ENCODE assay signal across 21 cellular contexts in the genomic region with DNA sequence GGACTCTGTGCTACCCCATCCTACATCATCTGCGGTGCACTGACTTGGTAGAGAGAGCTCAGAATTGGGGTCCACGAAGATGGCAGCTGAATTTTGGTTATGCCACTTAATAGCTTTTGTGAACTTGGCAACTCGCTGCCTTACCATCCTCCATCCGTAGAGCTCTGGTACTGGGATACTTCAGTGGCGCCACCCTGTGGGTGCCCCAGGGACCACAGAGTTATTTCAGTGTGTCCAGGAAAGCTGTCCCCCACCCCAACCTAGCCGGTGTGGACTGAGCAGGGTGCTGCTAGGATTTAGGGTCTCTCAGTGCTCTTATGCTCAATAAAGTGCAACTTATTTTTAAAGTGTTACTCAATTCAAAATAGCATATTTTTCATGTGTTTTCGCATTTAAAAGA. TPM values are rescaled to one million over a fixed set of nuclear protein-coding genes. Genes with fewer than 3 reads are reported as not detected.
DNase-seq lines count a peak whose midpoint lies in the region; ATAC-seq and TF ChIP-seq lines count a peak whose summit lies in the region.
"Had no signal": no experiment of that assay in that cellular context is flagged by ENCODE, and none has a peak within 500 bp of the region (broad histone marks: within the 10 kb centered on the region; RNA-seq: fewer than 3 reads in every experiment).

No MANE protein-coding gene starts in this region.

- no peak overlapping the region for H3K4me3 ChIP-seq in WERI-Rb-1 (ENCODE audit: low read depth, low read length)
- H3K4me3 ChIP-seq in naive thymus-derived CD4-positive, alpha-beta T cell (ENCODE audit: low read length) = no peak overlapping the region
- H3K4me3 ChIP-seq in ascending aorta = no peak overlapping the region

- H4K5ac ChIP-seq in H9 (ENCODE audit: insufficient read length, low read depth, low read length) = no peak overlapping the region

- H3T11ph ChIP-seq in H9 (ENCODE audit: low read length) = no peak overlapping the region

- H3K23me2 ChIP-seq in H9 (ENCODE audit: insufficient read length, low read depth, low read length, poor library complexity, severe bottlenecking) = no peaks in the 10 kb centered on the region

- H4K20me1 ChIP-seq in H9 (ENCODE audit: control insufficient read depth, insufficient read depth, insufficient read length) = no peaks in the 10 kb centered on the region

- H2BK5ac ChIP-seq in H9 (ENCODE audit: insufficient read length, low read length) = no peak overlapping the region

- no peak overlapping the region for H2BK12ac ChIP-seq in H9 (ENCODE audit: insufficient read length, low read depth, low read length)

- ATAC-seq in naive thymus-derived CD4-positive, alpha-beta T cell = no peak
- ATAC-seq: left colon, Right ventricle myocardium inferior had no signal

- no peaks in the 10 kb centered on the region for H3K79me1 ChIP-seq in H9 (ENCODE audit: insufficient read depth, low read depth, low read length, poor library complexity, severe bottlenecking)

- no peak overlapping the region for H2AFZ ChIP-seq in H9 (ENCODE audit: low read length)

- 0 out of 4 replicates have a peak, but pooled peaks cover 0 to 2% of the 10 kb centered on the region in 2 experiments for H3K4me1 Mint-ChIP-seq in H9
- peaks cover 20 to 40% (median 36%) of the 10 kb centered on the region in 7 donors for H3K4me1 Mint-ChIP-seq in naive thymus-derived CD4-positive, alpha-beta T cell
- H3K4me1 Mint-ChIP-seq in activated T-helper 2 cell treated with anti-CD3 and anti-CD28 coated beads, Interferon-gamma antibody, Interleukin-2, Interleukin-4, amounts not matched to agents 10 μg/mL and 5 μg/mL and 100 μg/mL, durations not matched to agents 14 hours and 24 hours and 36 hours (ENCODE audit: low read depth) = peaks cover 16% of the 10 kb centered on the region

- no peaks in the 10 kb centered on the region; a peak in 1 of 5 replicates for H3K9me3 Mint-ChIP-seq in H9
- H3K9me3 Mint-ChIP-seq in naive thymus-derived CD4-positive, alpha-beta T cell = no peaks in the 10 kb centered on the region
- H3K9me3 Mint-ChIP-seq in activated T-helper 2 cell treated with anti-CD3 and anti-CD28 coated beads, Interferon-gamma antibody, Interleukin-2, Interleukin-4, amounts not matched to agents 10 μg/mL and 5 μg/mL and 100 μg/mL, durations not matched to agents 14 hours and 24 hours and 36 hours = no peaks in the 10 kb centered on the region
- H3K9me3 Mint-ChIP-seq: activated B cell treated with CpG ODN at 0.5 μM for 24 hours had no signal

- H3K14ac ChIP-seq in H9 (ENCODE audit: insufficient read depth, low read length) = no peak overlapping the region

- H3K27ac ChIP-seq in H9 (ENCODE audit: insufficient read length, low read depth, low read length) (no peak overlapping the region), WERI-Rb-1 (no peak overlapping the region), ascending aorta (no peak overlapping the region)
- H3K27ac ChIP-seq in naive thymus-derived CD4-positive, alpha-beta T cell (ENCODE audit: low read depth, low read length) = peak overlapping the region; percentile 19
- H3K27ac ChIP-seq: brain microvascular endothelial cell had no signal

- H3K79me2 ChIP-seq in H9 (ENCODE audit: insufficient read depth, low read length) = no peaks in the 10 kb centered on the region

- TF ChIP-seq CTCF in H9 (conservative IDR thresholded peaks at IDR 0.05) = peak; percentile 50
- peak; percentile 36 for TF ChIP-seq CTCF in WERI-Rb-1 (IDR thresholded peaks at IDR 0.05; ENCODE audit: low read depth, low read length)
- no peak for TF ChIP-seq CTCF in ascending aorta (IDR thresholded peaks at IDR 0.05)

- no peak overlapping the region for H3K4me2 ChIP-seq in H9 (ENCODE audit: insufficient read depth, insufficient read length, low read length)

- no peaks in the 10 kb centered on the region; a peak in 1 of 7 replicates for H3K36me3 Mint-ChIP-seq in H9 (ENCODE audit: insufficient read depth in 1 of 3, low read depth in 3 of 3)
- H3K36me3 Mint-ChIP-seq in naive thymus-derived CD4-positive, alpha-beta T cell = peaks cover 5 to 62% (median 27%) of the 10 kb centered on the region in 5 donors
- H3K36me3 Mint-ChIP-seq in activated T-helper 2 cell treated with anti-CD3 and anti-CD28 coated beads, Interferon-gamma antibody, Interleukin-2, Interleukin-4, amounts not matched to agents 10 μg/mL and 5 μg/mL and 100 μg/mL, durations not matched to agents 14 hours and 24 hours and 36 hours (ENCODE audit: low read depth) = peaks cover 69% of the 10 kb centered on the region

- WGBS in H9 (ENCODE audit: extremely low coverage, insufficient read length, low lambda C conversion rate) = no CpG with 5 or more reads among the region's 7 CpGs

- no peak overlapping the region for H2BK20ac ChIP-seq in H9 (ENCODE audit: low read depth, low read length, poor library complexity, severe bottlenecking)

- no peaks in the 10 kb centered on the region; the same call in 1 of the 2 replicates for H3K27me3 ChIP-seq in H9 (ENCODE audit: insufficient read depth, low read length)
- H3K27me3 ChIP-seq in WERI-Rb-1 (ENCODE audit: insufficient read depth, low read depth, severe bottlenecking) = peaks cover 4% of the 10 kb centered on the region
- H3K27me3 ChIP-seq in naive thymus-derived CD4-positive, alpha-beta T cell (ENCODE audit: control insufficient read depth in 2 of 2, insufficient read depth in 2 of 2, low read length in 2 of 2) = no peaks in the 10 kb centered on the region
- no peaks in the 10 kb centered on the region for H3K27me3 ChIP-seq in ascending aorta
- H3K27me3 ChIP-seq: brain microvascular endothelial cell had no signal

- H4K91ac ChIP-seq in H9 (ENCODE audit: insufficient read length, low read depth, low read length) = no peak overlapping the region

- H3K27me3 Mint-ChIP-seq in H9 (ENCODE audit: low read depth) = peaks cover 13% of the 10 kb centered on the region
- no peaks in the 10 kb centered on the region for H3K27me3 Mint-ChIP-seq in naive thymus-derived CD4-positive, alpha-beta T cell
- H3K27me3 Mint-ChIP-seq in activated T-helper 2 cell treated with anti-CD3 and anti-CD28 coated beads, Interferon-gamma antibody, Interleukin-2, Interleukin-4, amounts not matched to agents 10 μg/mL and 5 μg/mL and 100 μg/mL, durations not matched to agents 14 hours and 24 hours and 36 hours (ENCODE audit: low read depth) = no peaks in the 10 kb centered on the region
- H3K27me3 Mint-ChIP-seq: activated B cell treated with CpG ODN at 0.5 μM for 24 hours had no signal

- no peaks in the 10 kb centered on the region for H3K36me3 ChIP-seq in WERI-Rb-1
- H3K36me3 ChIP-seq in naive thymus-derived CD4-positive, alpha-beta T cell (ENCODE audit: control insufficient read depth in 2 of 3, insufficient read depth in 3 of 3, low read length in 3 of 3) = peaks cover 63 to 89% (median 64%) of the 10 kb centered on the region in 3 experiments
- no peaks in the 10 kb centered on the region for H3K36me3 ChIP-seq in ascending aorta
- H3K36me3 ChIP-seq: BE2C, brain microvascular endothelial cell had no signal

- POLR2A ChIA-PET in naive thymus-derived CD4-positive, alpha-beta T cell (lab: Charles Lee) = interaction anchor here (0.5 to 5.9 kb wide), 7 partner anchors 9 to 875 kb away, joined by 3 to 36 read pairs (median 4); partner anchors contain the start of genes ARHGAP30, TSTD1 and USF1

- no peak overlapping the region for H3K4ac ChIP-seq in H9 (ENCODE audit: low read depth, low read length)

- no peak overlapping the region for H3K9ac ChIP-seq in H9 (ENCODE audit: extremely low read depth, insufficient read length, low read length)

- no peak overlapping the region for H3K27ac Mint-ChIP-seq in H9
- peak overlapping the region in 3 of 9 donors; percentile 25 to 39 (median 26) for H3K27ac Mint-ChIP-seq in naive thymus-derived CD4-positive, alpha-beta T cell
- H3K27ac Mint-ChIP-seq in activated T-helper 2 cell treated with anti-CD3 and anti-CD28 coated beads, Interferon-gamma antibody, Interleukin-2, Interleukin-4, amounts not matched to agents 10 μg/mL and 5 μg/mL and 100 μg/mL, durations not matched to agents 14 hours and 24 hours and 36 hours = no peak overlapping the region
- H3K27ac Mint-ChIP-seq: nephron progenitor cell had no signal

- CTCF ChIA-PET in naive thymus-derived CD4-positive, alpha-beta T cell (lab: Charles Lee) = interaction anchor here (0.8 to 2.0 kb wide), 6 partner anchors 10 to 58 kb away, joined by 3 to 6 read pairs (median 4); partner anchors contain the start of gene ARHGAP30

- no peak overlapping the region for H3K18ac ChIP-seq in H9 (ENCODE audit: insufficient read length, low read depth, low read length)

- H3K4me1 ChIP-seq in H9 (ENCODE audit: insufficient read depth, low read length) (no peaks in the 10 kb centered on the region), ascending aorta (no peaks in the 10 kb centered on the region)
- peaks cover 5 to 8% of the 10 kb centered on the region in 2 donors for H3K4me1 ChIP-seq in naive thymus-derived CD4-positive, alpha-beta T cell (ENCODE audit: control insufficient read depth in 2 of 2, insufficient read depth in 2 of 2, low read length in 2 of 2)
- H3K4me1 ChIP-seq: BE2C had no signal

- no peak overlapping the region for H2BK120ac ChIP-seq in H9 (ENCODE audit: low read depth, low read length, poor library complexity, severe bottlenecking)

- intact Hi-C loops in naive thymus-derived CD4-positive, alpha-beta T cell (cut with micrococcal nuclease) = no loop called here
- intact Hi-C loops in activated T-helper 2 cell treated with anti-CD3 and anti-CD28 coated beads, Interferon-gamma antibody, Interleukin-2, Interleukin-4, amounts not matched to agents 10 μg/mL and 5 μg/mL and 100 μg/mL, durations not matched to agents 14 hours and 24 hours and 36 hours (cut with micrococcal nuclease) = no loop called here
- intact Hi-C loops in ascending aorta (cut with DNase I) = no loop called here

- no peak overlapping the region for H4K8ac ChIP-seq in H9 (replicated peaks; ENCODE audit: insufficient read length, low read depth, low read length)

- H3K23ac ChIP-seq in H9 (ENCODE audit: insufficient read length, low read depth, low read length) = no peak overlapping the region

- no peak overlapping the region for H2BK15ac ChIP-seq in H9 (ENCODE audit: low read depth, low read length)

- H3K9me3 ChIP-seq in H9 (ENCODE audit: control insufficient read depth, low read depth, low read length) (no peaks in the 10 kb centered on the region), WERI-Rb-1 (ENCODE audit: severe bottlenecking) (peaks cover 2% of the 10 kb centered on the region), ascending aorta (no peaks in the 10 kb centered on the region)
- H3K9me3 ChIP-seq in naive thymus-derived CD4-positive, alpha-beta T cell (ENCODE audit: control insufficient read depth in 2 of 3, low read length in 3 of 3) = no peaks in the 10 kb centered on the region
- H3K9me3 ChIP-seq: BE2C had no signal

- DNase-seq in D341Med (ENCODE audit: low spot score) = peak; percentile 26
- no peak for DNase-seq in H9
- no peak for DNase-seq in WERI-Rb-1
- no peak for DNase-seq in naive thymus-derived CD4-positive, alpha-beta T cell
- DNase-seq in activated T-helper 2 cell treated with anti-CD3 and anti-CD28 coated beads, Interferon-gamma antibody, Interleukin-2, Interleukin-4, amounts not matched to agents 10 μg/mL and 5 μg/mL and 100 μg/mL, durations not matched to agents 14 hours and 24 hours and 36 hours (ENCODE audit: low spot score) = no peak
- DNase-seq in activated CD8-positive, alpha-beta memory T cell treated with anti-CD3 and anti-CD28 coated beads, Interleukin-2, amount 50 U/mL, for 48 hours = no peak
- no peak for DNase-seq in ascending aorta (ENCODE audit: low spot score in 2 of 2)
- no peak for DNase-seq in NCI-H2029 (lab: John Stamatoyannopoulos, UW)
- DNase-seq: activated B cell treated with CpG ODN at 0.5 μM for 24 hours, BE2C, brain microvascular endothelial cell, dermis blood vessel endothelial cell, KBM-7, left colon, mesendoderm, NCI-H2081, nephron progenitor cell had no signal

- H2AK5ac ChIP-seq in H9 (ENCODE audit: insufficient read length, low read length) = no peak overlapping the region

- no peak overlapping the region for H3K56ac ChIP-seq in H9 (ENCODE audit: insufficient read length, low read depth, low read length)

- H3K4me3 Mint-ChIP-seq in H9 = no peak overlapping the region
- no peak overlapping the region for H3K4me3 Mint-ChIP-seq in naive thymus-derived CD4-positive, alpha-beta T cell
- H3K4me3 Mint-ChIP-seq in activated T-helper 2 cell treated with anti-CD3 and anti-CD28 coated beads, Interferon-gamma antibody, Interleukin-2, Interleukin-4, amounts not matched to agents 10 μg/mL and 5 μg/mL and 100 μg/mL, durations not matched to agents 14 hours and 24 hours and 36 hours (ENCODE audit: low read depth) = no peak overlapping the region
- H3K4me3 Mint-ChIP-seq: activated B cell treated with CpG ODN at 0.5 μM for 24 hours, nephron progenitor cell had no signal

RNA-seq across cellular contexts. Expression of gene USF1, which starts 9.0 kb away (rescaled TPM):
- total RNA-seq in H9 (2021) (58.6 and 59.2 TPM in 2 replicates), ascending aorta (68.5 TPM)
- 100 to 1,000 TPM in 1 of 5 experiments, 10 to 100 TPM in 4; 71.6 to 115 (median 91.7) TPM for total RNA-seq in naive thymus-derived CD4-positive, alpha-beta T cell
- polyA plus RNA-seq in naive thymus-derived CD4-positive, alpha-beta T cell = 1 to 10 TPM; 3.9 to 5.5 TPM
- 49.1 and 53.2 TPM in 2 replicates for total RNA-seq in activated T-helper 2 cell treated with anti-CD3 and anti-CD28 coated beads, Interferon-gamma antibody, Interleukin-2, Interleukin-4, amounts not matched to agents 10 μg/mL and 5 μg/mL and 100 μg/mL, durations not matched to agents 14 hours and 24 hours and 36 hours

RNA-seq across cellular contexts. Expression of gene ARHGAP30, which starts 14.9 kb away (rescaled TPM):
- 0.13 TPM in 2 replicates for total RNA-seq in H9 (2021)
- 100 to 1,000 TPM; 152 to 291 (median 235) TPM for total RNA-seq in naive thymus-derived CD4-positive, alpha-beta T cell
- polyA plus RNA-seq in naive thymus-derived CD4-positive, alpha-beta T cell = 100 to 1,000 TPM; 128 to 258 TPM
- total RNA-seq in activated T-helper 2 cell treated with anti-CD3 and anti-CD28 coated beads, Interferon-gamma antibody, Interleukin-2, Interleukin-4, amounts not matched to agents 10 μg/mL and 5 μg/mL and 100 μg/mL, durations not matched to agents 14 hours and 24 hours and 36 hours = 161 and 170 TPM in 2 replicates
- total RNA-seq in ascending aorta = 14.7 TPM
- total RNA-seq: dermis blood vessel endothelial cell, pulmonary artery endothelial cell had no signal

RNA-seq across cellular contexts. Expression of gene TSTD1, which starts 16.0 kb away (rescaled TPM):
- total RNA-seq in H9 (2021) (73.7 and 77.0 TPM in 2 replicates), ascending aorta (not detected)
- 10 to 100 TPM; 49.8 to 84.0 (median 58.2) TPM for total RNA-seq in naive thymus-derived CD4-positive, alpha-beta T cell
- polyA plus RNA-seq in naive thymus-derived CD4-positive, alpha-beta T cell = 100 to 1,000 TPM; 349 to 494 TPM
- 49.0 and 49.1 TPM in 2 replicates for total RNA-seq in activated T-helper 2 cell treated with anti-CD3 and anti-CD28 coated beads, Interferon-gamma antibody, Interleukin-2, Interleukin-4, amounts not matched to agents 10 μg/mL and 5 μg/mL and 100 μg/mL, durations not matched to agents 14 hours and 24 hours and 36 hours
- total RNA-seq: G401 had no signal

RNA-seq across cellular contexts. Expression of gene F11R, which starts 33.9 kb away (rescaled TPM):
- total RNA-seq in H9 (2021) (159 and 174 TPM in 2 replicates), ascending aorta (19.9 TPM)
- total RNA-seq in naive thymus-derived CD4-positive, alpha-beta T cell = 10 to 100 TPM; 11.3 to 23.7 (median 16.5) TPM
- polyA plus RNA-seq in naive thymus-derived CD4-positive, alpha-beta T cell = 10 to 100 TPM; 12.7 to 14.4 TPM
- total RNA-seq in activated T-helper 2 cell treated with anti-CD3 and anti-CD28 coated beads, Interferon-gamma antibody, Interleukin-2, Interleukin-4, amounts not matched to agents 10 μg/mL and 5 μg/mL and 100 μg/mL, durations not matched to agents 14 hours and 24 hours and 36 hours = 15.4 and 15.5 TPM in 2 replicates

RNA-seq across cellular contexts. Expression of gene NECTIN4, which starts 34.6 kb away (rescaled TPM):
- total RNA-seq in H9 (2021) = 0.33 and 0.64 TPM in 2 replicates
- not detected for total RNA-seq in naive thymus-derived CD4-positive, alpha-beta T cell
- polyA plus RNA-seq in naive thymus-derived CD4-positive, alpha-beta T cell = not detected
- total RNA-seq in activated T-helper 2 cell treated with anti-CD3 and anti-CD28 coated beads, Interferon-gamma antibody, Interleukin-2, Interleukin-4, amounts not matched to agents 10 μg/mL and 5 μg/mL and 100 μg/mL, durations not matched to agents 14 hours and 24 hours and 36 hours = 0.05 TPM in 1 of 2 replicates, not detected in the other
- not detected for total RNA-seq in ascending aorta
- total RNA-seq: activated B cell treated with CpG ODN at 0.5 μM for 24 hours; Right ventricle myocardium inferior; T-helper 1 cell treated with Interleukin-12 subunit alpha and Interleukin-12 subunit beta and Interleukin-4 antibody, amounts not matched to agents 30 ng/mL and 1 ng/mL, for 36 hours had no signal

Comparison
In these comparisons a context has a peak if more than half of its experiments do, and no peak if none do; other contexts are left out.
1. CTCF ChIP-seq: peak in H9 (single experiment) and WERI-Rb-1 (single experiment); none in ascending aorta (0 of 3).
2. RNA of gene ARHGAP30, which starts 14.9 kb away (total RNA-seq): 152 to 291 TPM in naive thymus-derived CD4-positive, alpha-beta T cell, 161 to 170 TPM in activated T-helper 2 cell treated with anti-CD3 and anti-CD28 coated beads, Interferon-gamma antibody, Interleukin-2, Interleukin-4, amounts not matched to agents 10 μg/mL and 5 μg/mL and 100 μg/mL, durations not matched to agents 14 hours and 24 hours and 36 hours and 14.7 TPM in ascending aorta (single experiment); 0.13 TPM in H9; every median in the first group is over 10 times any median in the second.
3. RNA of gene TSTD1, which starts 16.0 kb away (total RNA-seq): 73.7 to 77.0 TPM in H9, 49.8 to 84.0 TPM in naive thymus-derived CD4-positive, alpha-beta T cell and 49.0 to 49.1 TPM in activated T-helper 2 cell treated with anti-CD3 and anti-CD28 coated beads, Interferon-gamma antibody, Interleukin-2, Interleukin-4, amounts not matched to agents 10 μg/mL and 5 μg/mL and 100 μg/mL, durations not matched to agents 14 hours and 24 hours and 36 hours; not detected in ascending aorta (single experiment); every median in the first group is over 10 times any median in the second.